Comparison of ENCODE assay signal across 9 cellular contexts in genomic region chr11:46273511-46274205, GRCh38. TPM values are rescaled to one million over a fixed set of nuclear protein-coding genes. Genes with fewer than 3 reads are reported as not detected.
A peak's percentile ranks its signal among the peaks of the same experiment; 100 is the strongest.
DNase-seq lines count a peak whose midpoint lies in the region; ATAC-seq and TF ChIP-seq lines count a peak whose summit lies in the region.
"Had no signal": no experiment of that assay in that cellular context is flagged by ENCODE, and none has a peak within 500 bp of the region (broad histone marks: within the 10 kb centered on the region; RNA-seq: fewer than 3 reads in every experiment).

No MANE protein-coding gene starts in this region.

- no peaks in the 10 kb centered on the region for H3K36me3 Mint-ChIP-seq in natural killer cell treated with Interleukin-12 subunit alpha and Interleukin-12 subunit beta and Interleukin-15 and Interleukin-18, amount 100 ng/mL, for 72 hours
- no peaks in the 10 kb centered on the region for H3K36me3 Mint-ChIP-seq in natural killer cell

- no peak overlapping the region for H3K9ac ChIP-seq in muscle layer of colon (ENCODE audit: low read length)

- TF ChIP-seq CTCF in natural killer cell (IDR thresholded peaks at IDR 0.05) (no peak), cardiac fibroblast (IDR thresholded peaks at IDR 0.05; ENCODE audit: low read depth, low read length) (no peak)

- DNase-seq in natural killer cell treated with Interleukin-12 subunit alpha and Interleukin-12 subunit beta and Interleukin-15 and Interleukin-18, amount 100 ng/mL, for 72 hours (ENCODE audit: low spot score), result peak; percentile 45
- DNase-seq in natural killer cell (no peak), cardiac fibroblast (ENCODE audit: low read depth in 2 of 2) (peak; percentile 60 to 66)
- DNase-seq in stimulated activated CD4-positive, alpha-beta T cell treated with anti-CD3 and anti-CD28 coated beads, Interleukin-12 subunit alpha, Interleukin-12 subunit beta, amount 100 ng/mL, for 4 hours, result no peak
- DNase-seq in activated CD4-positive, alpha-beta T cell treated with anti-CD3 and anti-CD28 coated beads for 48 hours, result no peak
- DNase-seq: Karpas-422 had no signal

- H3K9me3 ChIP-seq in muscle layer of colon (ENCODE audit: low read length), result no peaks in the 10 kb centered on the region

- no peaks in the 10 kb centered on the region for H3K9me3 Mint-ChIP-seq in natural killer cell treated with Interleukin-12 subunit alpha and Interleukin-12 subunit beta and Interleukin-15 and Interleukin-18, amount 100 ng/mL, for 72 hours
- no peaks in the 10 kb centered on the region for H3K9me3 Mint-ChIP-seq in natural killer cell

- no peaks in the 10 kb centered on the region for H3K36me3 ChIP-seq in muscle layer of colon (ENCODE audit: insufficient read depth, low read length)

- peaks cover 61% of the 10 kb centered on the region for H3K4me1 ChIP-seq in muscle layer of colon (ENCODE audit: insufficient read depth, low read length)

- no peak for ATAC-seq in natural killer cell treated with Interleukin-12 subunit alpha and Interleukin-12 subunit beta and Interleukin-15 and Interleukin-18, amount 100 ng/mL, for 72 hours
- ATAC-seq in natural killer cell (no peak), HG02623 (IDR thresholded peaks at IDR 0.05; ENCODE audit: unreplicated experiment) (no peak), HG02840 (IDR thresholded peaks at IDR 0.05; ENCODE audit: low FRiP score, unreplicated experiment) (no peak)

- H3K27ac Mint-ChIP-seq in natural killer cell treated with Interleukin-12 subunit alpha and Interleukin-12 subunit beta and Interleukin-15 and Interleukin-18, amount 100 ng/mL, for 72 hours, result no peak overlapping the region
- no peak overlapping the region for H3K27ac Mint-ChIP-seq in natural killer cell

- no peak overlapping the region for H3K4me3 ChIP-seq in cardiac fibroblast (replicated peaks in 1 of 2; ENCODE audit: low read depth in 2 of 2, low read length in 2 of 2)
- H3K4me3 ChIP-seq in muscle layer of colon (ENCODE audit: low read depth in 1 of 2, low read length in 2 of 2), result no peak overlapping the region

- H3K27me3 ChIP-seq in muscle layer of colon (ENCODE audit: control insufficient read depth in 1 of 2, insufficient read depth in 2 of 2, low read length in 2 of 2), result peaks cover 0 to 17% of the 10 kb centered on the region in 2 donors

- H3K27me3 Mint-ChIP-seq in natural killer cell treated with Interleukin-12 subunit alpha and Interleukin-12 subunit beta and Interleukin-15 and Interleukin-18, amount 100 ng/mL, for 72 hours, result peaks cover 10 to 16% of the 10 kb centered on the region in 2 donors
- H3K27me3 Mint-ChIP-seq in natural killer cell (ENCODE audit: low read depth in 2 of 2), result peaks cover 14 to 18% of the 10 kb centered on the region in 2 donors

- no peak overlapping the region for H3K4me3 Mint-ChIP-seq in natural killer cell treated with Interleukin-12 subunit alpha and Interleukin-12 subunit beta and Interleukin-15 and Interleukin-18, amount 100 ng/mL, for 72 hours
- no peak overlapping the region for H3K4me3 Mint-ChIP-seq in natural killer cell

- intact Hi-C loops in natural killer cell (cut with micrococcal nuclease), result no loop called here

- H3K27ac ChIP-seq in muscle layer of colon (ENCODE audit: low read depth, low read length), result peak overlapping the region; percentile 15

- peaks cover 0 to under 1% of the 10 kb centered on the region in 2 donors for H3K4me1 Mint-ChIP-seq in natural killer cell treated with Interleukin-12 subunit alpha and Interleukin-12 subunit beta and Interleukin-15 and Interleukin-18, amount 100 ng/mL, for 72 hours (ENCODE audit: low read depth in 2 of 2)
- H3K4me1 Mint-ChIP-seq in natural killer cell, result peaks cover 0 to 4% of the 10 kb centered on the region in 2 donors

RNA-seq across cellular contexts. Expression of gene CREB3L1, which starts 3.8 kb away (rescaled TPM):
- total RNA-seq in natural killer cell treated with Interleukin-12 subunit alpha and Interleukin-12 subunit beta and Interleukin-15 and Interleukin-18, amount 100 ng/mL, for 72 hours, result not detected
- total RNA-seq in natural killer cell, result not detected

Comparison
In these comparisons a context has a peak if more than half of its experiments do, and no peak if none do; other contexts are left out.
1. DNase-seq: peak in natural killer cell treated with Interleukin-12 subunit alpha and Interleukin-12 subunit beta and Interleukin-15 and Interleukin-18, amount 100 ng/mL, for 72 hours (single experiment) and cardiac fibroblast (2 of 2); none in natural killer cell (single experiment), stimulated activated CD4-positive, alpha-beta T cell treated with anti-CD3 and anti-CD28 coated beads, Interleukin-12 subunit alpha, Interleukin-12 subunit beta, amount 100 ng/mL, for 4 hours (single experiment) and activated CD4-positive, alpha-beta T cell treated with anti-CD3 and anti-CD28 coated beads for 48 hours (single experiment).